In genomic region chr6:5261545-5262109, GRCh38 we compare ENCODE assay signal across 8 cellular contexts. TPM values are rescaled to one million over a fixed set of nuclear protein-coding genes. Genes with fewer than 3 reads are reported as not detected.
DNase-seq lines count a peak whose midpoint lies in the region; ATAC-seq and TF ChIP-seq lines count a peak whose summit lies in the region.

No MANE protein-coding gene starts in this region.

- H3K9me3 ChIP-seq in BE2C (no peaks in the 10 kb centered on the region), mesodermal cell (ENCODE audit: control insufficient read depth, low read length) (no peaks in the 10 kb centered on the region)

- H3K36me3 ChIP-seq in BE2C: 0 out of 2 replicates have a peak, but pooled peaks cover 3% of the 10 kb centered on the region
- no peaks in the 10 kb centered on the region for H3K36me3 ChIP-seq in brain microvascular endothelial cell (replicated peaks)
- H3K36me3 ChIP-seq in mesodermal cell (ENCODE audit: control insufficient read depth, insufficient read depth, low read length): peaks cover 17% of the 10 kb centered on the region

- TF ChIP-seq CTCF in BE2C (IDR thresholded peaks at IDR 0.05; ENCODE audit: low read depth, low read length) (no peak), brain microvascular endothelial cell (IDR thresholded peaks at IDR 0.05; ENCODE audit: low read depth, low read length, missing control alignments) (no peak)

- H3K4me3 ChIP-seq in BE2C (ENCODE audit: low read depth, low read length) (peak overlapping the region; percentile 97), brain microvascular endothelial cell (ENCODE audit: low read depth, low read length) (peak overlapping the region; percentile 96), mesodermal cell (ENCODE audit: extremely low read depth, insufficient read depth, low read length, poor library complexity, severe bottlenecking) (peak overlapping the region; percentile 75)

- ATAC-seq in HG02973 (IDR thresholded peaks at IDR 0.05; ENCODE audit: unreplicated experiment) (peak; percentile 1), GM21515 (IDR thresholded peaks at IDR 0.05; ENCODE audit: unreplicated experiment) (no peak), GM19463 (IDR thresholded peaks at IDR 0.05; ENCODE audit: unreplicated experiment) (no peak)

- H3K27me3 ChIP-seq in BE2C (no peaks in the 10 kb centered on the region), brain microvascular endothelial cell (replicated peaks) (no peaks in the 10 kb centered on the region)

- in situ Hi-C loops in brain microvascular endothelial cell (cut with HindIII; ENCODE audit: low pct_ligation_motif_present, low sequenced_read_pairs): no loop called here

- DNase-seq in BE2C (no peak), brain microvascular endothelial cell (no peak), NCI-H1105 treated with DMSO at 0.1 percent for 48 hours (lab: John Stamatoyannopoulos, UW) (no peak)
- no peak for DNase-seq in activated CD4-positive, alpha-beta T cell treated with anti-CD3 and anti-CD28 coated beads for 1 hour

- H3K27ac ChIP-seq in brain microvascular endothelial cell (peak overlapping the region; percentile 99), mesodermal cell (ENCODE audit: low read depth, low read length, severe bottlenecking) (peak overlapping the region; percentile 98)

- H3K4me1 ChIP-seq in BE2C (no peaks in the 10 kb centered on the region), mesodermal cell (ENCODE audit: control insufficient read depth, insufficient read depth, low read length, poor library complexity, severe bottlenecking) (no peaks in the 10 kb centered on the region)

- 0% methylated on average over 16 to 18 of the region's 19 CpGs for WGBS in mesodermal cell (ENCODE audit: insufficient coverage in 2 of 2), 2 experiments

RNA-seq across cellular contexts. Expression of gene FARS2, which starts 0.3 kb away (rescaled TPM):
- 14.3 TPM for polyA plus RNA-seq in BE2C (2012; ENCODE audit: insufficient read depth, insufficient read length, low read depth)
- 10.0 TPM for polyA plus RNA-seq in mesodermal cell (2013, experiment 1 of 2)
- polyA plus RNA-seq in mesodermal cell (2013, experiment 2 of 2): 9.0 TPM

RNA-seq across cellular contexts. Expression of gene LYRM4, which starts 0.9 kb away (rescaled TPM):
- polyA plus RNA-seq in BE2C (2012; ENCODE audit: insufficient read depth, insufficient read length, low read depth): 41.9 TPM
- 41.9 TPM for polyA plus RNA-seq in mesodermal cell (2013, experiment 1 of 2)
- polyA plus RNA-seq in mesodermal cell (2013, experiment 2 of 2): 38.8 TPM
